Comparison of ENCODE assay signal across 20 cellular contexts in genomic region chr2:75087726-75088125, GRCh38.
"Had no signal": no experiment of that assay in that cellular context is flagged by ENCODE, and none has a peak within 500 bp of the region (broad histone marks: within the 10 kb centered on the region; RNA-seq: fewer than 3 reads in every experiment).

No MANE protein-coding gene starts in this region.

- H3K27ac Mint-ChIP-seq: naive thymus-derived CD4-positive, alpha-beta T cell; stimulated activated naive B cell treated with anti-CD40 and anti-IgM and Interleukin-4, amounts not matched to agents 10 μg/mL and 1 μg/mL and 100 μg/mL, for 72 hours; stimulated activated naive CD8-positive, alpha-beta T cell treated with anti-CD3 and anti-CD28 coated beads, Interleukin-15, amount 100 ng/mL, for 72 hours had no signal

- H3K4me1 ChIP-seq: colonic mucosa, esophagus squamous epithelium, heart right ventricle, transverse colon had no signal

- H3K4me1 Mint-ChIP-seq: naive thymus-derived CD4-positive, alpha-beta T cell; neural crest cell; stimulated activated naive B cell treated with anti-CD40 and anti-IgM and Interleukin-4, amounts not matched to agents 10 μg/mL and 1 μg/mL and 100 μg/mL, for 72 hours; stimulated activated naive CD8-positive, alpha-beta T cell treated with anti-CD3 and anti-CD28 coated beads, Interleukin-15, amount 100 ng/mL, for 72 hours had no signal

- H3K27me3 Mint-ChIP-seq: stimulated activated naive CD8-positive, alpha-beta T cell treated with anti-CD3 and anti-CD28 coated beads, Interleukin-15, amount 100 ng/mL, for 72 hours had no signal

- H3K9me3 Mint-ChIP-seq: neural crest cell; stimulated activated naive CD8-positive, alpha-beta T cell treated with anti-CD3 and anti-CD28 coated beads, Interleukin-15, amount 100 ng/mL, for 72 hours had no signal

- H3K27me3 ChIP-seq: colonic mucosa, esophagus squamous epithelium, heart right ventricle, transverse colon had no signal

- H3K4me3 Mint-ChIP-seq: naive thymus-derived CD4-positive, alpha-beta T cell; neural crest cell; stimulated activated naive B cell treated with anti-CD40 and anti-IgM and Interleukin-4, amounts not matched to agents 10 μg/mL and 1 μg/mL and 100 μg/mL, for 72 hours; stimulated activated naive CD8-positive, alpha-beta T cell treated with anti-CD3 and anti-CD28 coated beads, Interleukin-15, amount 100 ng/mL, for 72 hours had no signal

- H3K9me3 ChIP-seq: colonic mucosa, esophagus squamous epithelium, thoracic aorta, transverse colon had no signal

- DNase-seq: colonic mucosa; dermis blood vessel endothelial cell; esophagus squamous epithelium; heart right ventricle; hypothalamus; kidney glomerular epithelial cell; mesendoderm; naive thymus-derived CD4-positive, alpha-beta T cell; posterior cingulate gyrus; stimulated activated CD4-positive, alpha-beta T cell treated with anti-CD3 and anti-CD28 coated beads, Interleukin-2, amount 100 ng/mL, for 24 hours; stimulated activated CD4-positive, alpha-beta T cell treated with anti-CD3 and anti-CD28 coated beads, Interleukin-4, amount 100 ng/mL, for 4 hours; stimulated activated naive B cell treated with anti-CD40 and anti-IgM and Interleukin-4, amounts not matched to agents 10 μg/mL and 1 μg/mL and 100 μg/mL, for 72 hours; stimulated activated naive CD8-positive, alpha-beta T cell treated with anti-CD3 and anti-CD28 coated beads, Interleukin-15, amount 100 ng/mL, for 72 hours; substantia nigra; transverse colon had no signal

- FAIRE-seq: frontal cortex, islet of Langerhans had no signal

- H3K27ac ChIP-seq: colonic mucosa, esophagus squamous epithelium, heart right ventricle, skin epidermis, thoracic aorta, transverse colon had no signal

- H3K36me3 ChIP-seq: colonic mucosa, esophagus squamous epithelium, heart right ventricle, thoracic aorta, transverse colon had no signal

- H3K4me3 ChIP-seq: colonic mucosa, esophagus squamous epithelium, heart right ventricle, skin epidermis, thoracic aorta, transverse colon had no signal
